Comparison of ENCODE assay signal across 27 cellular contexts in the genomic region with DNA sequence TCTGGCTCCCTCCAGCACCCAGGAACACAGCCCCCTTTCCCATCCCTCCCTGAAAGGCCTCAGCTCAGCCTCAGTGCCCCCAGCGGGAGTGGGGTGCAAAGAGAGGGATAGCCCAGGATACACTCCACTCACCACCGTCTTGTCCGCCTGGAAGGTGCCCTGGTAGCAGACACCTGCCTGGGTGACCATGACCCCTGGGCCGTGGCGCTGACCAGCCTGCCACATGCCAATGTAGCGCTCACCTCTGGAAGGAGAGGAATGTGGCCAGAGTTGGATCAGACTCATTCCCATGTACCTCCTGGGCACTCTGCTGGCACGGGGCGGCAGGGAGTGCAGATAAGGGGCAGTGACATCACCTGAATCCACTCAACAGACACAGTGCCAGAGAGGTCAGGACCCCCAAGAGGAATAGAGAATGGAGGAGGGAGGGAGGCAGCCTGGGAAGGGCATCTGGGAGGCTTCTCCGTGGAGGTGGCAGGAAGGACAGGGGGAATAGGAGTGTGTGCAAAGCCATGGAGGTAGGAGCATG. TPM values are rescaled to one million over a fixed set of nuclear protein-coding genes. Genes with fewer than 3 reads are reported as not detected.
"Had no signal": no experiment of that assay in that cellular context is flagged by ENCODE, and none has a peak within 500 bp of the region (broad histone marks: within the 10 kb centered on the region; RNA-seq: fewer than 3 reads in every experiment).

No MANE protein-coding gene starts in this region.

- H3K36me3 Mint-ChIP-seq: natural killer cell treated with Interleukin-12 subunit alpha and Interleukin-12 subunit beta and Interleukin-15 and Interleukin-18, amount 100 ng/mL, for 72 hours had no signal

- H3K27me3 Mint-ChIP-seq: activated naive CD8-positive, alpha-beta T cell treated with anti-CD3 and anti-CD28 coated beads, Interleukin-2, amount 50 U/mL, for 24 hours; natural killer cell treated with Interleukin-12 subunit alpha and Interleukin-12 subunit beta and Interleukin-15 and Interleukin-18, amount 100 ng/mL, for 72 hours had no signal

- H3K27ac ChIP-seq: esophagus muscularis mucosa, foreskin keratinocyte, parathyroid adenoma, psoas muscle, testis, uterus had no signal

- H3K9me3 Mint-ChIP-seq: activated naive CD8-positive, alpha-beta T cell treated with anti-CD3 and anti-CD28 coated beads, Interleukin-2, amount 50 U/mL, for 24 hours; activated T-helper 1 cell treated with anti-CD3 and anti-CD28 coated beads, Interleukin-12 subunit alpha, Interleukin-12 subunit beta, Interleukin-2, Interleukin-4 antibody, amounts not matched to agents 30 ng/mL and 10 ng/mL and 1 ng/mL, durations not matched to agents 14 hours and 24 hours and 36 hours; natural killer cell treated with Interleukin-12 subunit alpha and Interleukin-12 subunit beta and Interleukin-15 and Interleukin-18, amount 100 ng/mL, for 72 hours had no signal

- H3K4me3 Mint-ChIP-seq: activated naive CD8-positive, alpha-beta T cell treated with anti-CD3 and anti-CD28 coated beads, Interleukin-2, amount 50 U/mL, for 24 hours; activated T-helper 1 cell treated with anti-CD3 and anti-CD28 coated beads, Interleukin-12 subunit alpha, Interleukin-12 subunit beta, Interleukin-2, Interleukin-4 antibody, amounts not matched to agents 30 ng/mL and 10 ng/mL and 1 ng/mL, durations not matched to agents 14 hours and 24 hours and 36 hours; natural killer cell treated with Interleukin-12 subunit alpha and Interleukin-12 subunit beta and Interleukin-15 and Interleukin-18, amount 100 ng/mL, for 72 hours had no signal

- H3K4me3 ChIP-seq: esophagus muscularis mucosa, lung, mucosa of descending colon, psoas muscle, testis, uterus had no signal

- H3K79me2 ChIP-seq: parathyroid adenoma had no signal

- H3K9me3 ChIP-seq: esophagus muscularis mucosa, mucosa of descending colon, psoas muscle, testis, uterus had no signal

- H3K27me3 ChIP-seq: esophagus muscularis mucosa, foreskin keratinocyte, testis, uterus had no signal

- DNase-seq: activated CD4-positive, alpha-beta T cell treated with anti-CD3 and anti-CD28 coated beads for 4 hours; activated CD4-positive, alpha-beta T cell treated with anti-CD3 and anti-CD28 coated beads, Interleukin-2, amount 50 U/mL, for 48 hours; activated CD8-positive, alpha-beta memory T cell treated with anti-CD3 and anti-CD28 coated beads for 24 hours; activated gamma-delta T cell; activated naive CD4-positive, alpha-beta T cell treated with anti-CD3 and anti-CD28 coated beads, Interleukin-2, amount 50 U/mL, for 16 hours; activated naive CD8-positive, alpha-beta T cell treated with anti-CD3 and anti-CD28 coated beads, Interleukin-2, amount 50 U/mL, for 24 hours; amygdala; central memory CD4-positive, alpha-beta T cell; foreskin keratinocyte; kidney glomerular epithelial cell; mucosa of descending colon; nucleus accumbens; psoas muscle; stimulated activated CD4-positive, alpha-beta T cell treated with anti-CD3 and anti-CD28 coated beads, Interleukin-15, amount 100 ng/mL, for 24 hours; stimulated activated CD4-positive, alpha-beta T cell treated with anti-CD3 and anti-CD28 coated beads, Interleukin-2, amount 100 ng/mL, for 24 hours; stimulated activated naive CD8-positive, alpha-beta T cell treated with anti-CD3 and anti-CD28 coated beads, Interleukin-15, Interleukin-2, amounts not matched to agents 100 U/mL and 50 U/mL, for 24 hours; testis; trophoblast cell; uterus had no signal

- H3K36me3 ChIP-seq: uterus had no signal

- H3K27ac Mint-ChIP-seq: activated naive CD8-positive, alpha-beta T cell treated with anti-CD3 and anti-CD28 coated beads, Interleukin-2, amount 50 U/mL, for 24 hours; activated T-helper 1 cell treated with anti-CD3 and anti-CD28 coated beads, Interleukin-12 subunit alpha, Interleukin-12 subunit beta, Interleukin-2, Interleukin-4 antibody, amounts not matched to agents 30 ng/mL and 10 ng/mL and 1 ng/mL, durations not matched to agents 14 hours and 24 hours and 36 hours; natural killer cell treated with Interleukin-12 subunit alpha and Interleukin-12 subunit beta and Interleukin-15 and Interleukin-18, amount 100 ng/mL, for 72 hours had no signal

- H3K4me1 ChIP-seq: foreskin keratinocyte, parathyroid adenoma, testis, uterus had no signal

- H3K9ac ChIP-seq: parathyroid adenoma had no signal

- H2AFZ ChIP-seq: parathyroid adenoma had no signal

- ATAC-seq: activated naive CD8-positive, alpha-beta T cell treated with anti-CD3 and anti-CD28 coated beads, Interleukin-2, amount 50 U/mL, for 24 hours; foreskin keratinocyte; left lobe of liver; mucosa of descending colon; natural killer cell treated with Interleukin-12 subunit alpha and Interleukin-12 subunit beta and Interleukin-15 and Interleukin-18, amount 100 ng/mL, for 72 hours; psoas muscle; stimulated activated naive CD8-positive, alpha-beta T cell treated with anti-CD3 and anti-CD28 coated beads, Interleukin-15, Interleukin-2, amounts not matched to agents 100 U/mL and 50 U/mL, for 24 hours had no signal

- H3K4me1 Mint-ChIP-seq: activated naive CD8-positive, alpha-beta T cell treated with anti-CD3 and anti-CD28 coated beads, Interleukin-2, amount 50 U/mL, for 24 hours had no signal

RNA-seq across cellular contexts. Expression of a gene that starts 20.8 kb away (rescaled TPM):
- total RNA-seq: activated T-helper 1 cell treated with anti-CD3 and anti-CD28 coated beads, Interleukin-12 subunit alpha, Interleukin-12 subunit beta, Interleukin-2, Interleukin-4 antibody, amounts not matched to agents 30 ng/mL and 10 ng/mL and 1 ng/mL, durations not matched to agents 14 hours and 24 hours and 36 hours; foreskin keratinocyte; natural killer cell treated with Interleukin-12 subunit alpha and Interleukin-12 subunit beta and Interleukin-15 and Interleukin-18, amount 100 ng/mL, for 72 hours; T-helper 1 cell treated with Interleukin-12 subunit alpha and Interleukin-12 subunit beta and Interleukin-4 antibody, amounts not matched to agents 30 ng/mL and 1 ng/mL, for 36 hours had no signal
- polyA plus RNA-seq: foreskin keratinocyte had no signal

RNA-seq across cellular contexts. Expression of a gene that starts 37.3 kb away (rescaled TPM):
- total RNA-seq: activated T-helper 1 cell treated with anti-CD3 and anti-CD28 coated beads, Interleukin-12 subunit alpha, Interleukin-12 subunit beta, Interleukin-2, Interleukin-4 antibody, amounts not matched to agents 30 ng/mL and 10 ng/mL and 1 ng/mL, durations not matched to agents 14 hours and 24 hours and 36 hours; foreskin keratinocyte; mesenteric fat pad; natural killer cell treated with Interleukin-12 subunit alpha and Interleukin-12 subunit beta and Interleukin-15 and Interleukin-18, amount 100 ng/mL, for 72 hours; T-helper 1 cell treated with Interleukin-12 subunit alpha and Interleukin-12 subunit beta and Interleukin-4 antibody, amounts not matched to agents 30 ng/mL and 1 ng/mL, for 36 hours had no signal
- polyA plus RNA-seq: foreskin keratinocyte had no signal
